ENCODE assay signal across 21 cellular contexts in genomic region chr2:191350826-191351225, GRCh38.
DNase-seq lines count a peak whose midpoint lies in the region; ATAC-seq and TF ChIP-seq lines count a peak whose summit lies in the region.
"Had no signal": no experiment of that assay in that cellular context is flagged by ENCODE, and none has a peak within 500 bp of the region (broad histone marks: within the 10 kb centered on the region; RNA-seq: fewer than 3 reads in every experiment).

No MANE protein-coding gene starts in this region.

- no peak overlapping the region for H3K56ac ChIP-seq in H9 (ENCODE audit: insufficient read length, low read depth, low read length)

- no peak overlapping the region for H3K14ac ChIP-seq in H9 (ENCODE audit: insufficient read depth, low read length)

- H2AK5ac ChIP-seq in H9 (ENCODE audit: insufficient read length, low read length): no peak overlapping the region

- H3K23ac ChIP-seq in H9 (ENCODE audit: insufficient read length, low read depth, low read length): no peak overlapping the region

- TF ChIP-seq POLR2A in upper lobe of left lung (IDR thresholded peaks at IDR 0.05): no peak

- H4K91ac ChIP-seq in H9 (ENCODE audit: insufficient read length, low read depth, low read length): no peak overlapping the region

- no peak for TF ChIP-seq CTCF in epithelial cell of esophagus (IDR thresholded peaks at IDR 0.05; ENCODE audit: insufficient read depth, low read depth, low read length, missing control alignments)
- no peak for TF ChIP-seq CTCF in osteoblast (IDR thresholded peaks at IDR 0.05; ENCODE audit: extremely low read depth, low read depth, low read length)
- TF ChIP-seq CTCF in H9 (conservative IDR thresholded peaks at IDR 0.05): no peak
- TF ChIP-seq CTCF in upper lobe of left lung (IDR thresholded peaks at IDR 0.05): no peak

- no peak overlapping the region for H4K5ac ChIP-seq in H9 (ENCODE audit: insufficient read length, low read depth, low read length)

- H2BK5ac ChIP-seq in H9 (ENCODE audit: insufficient read length, low read length): no peak overlapping the region

- no peak overlapping the region for H2BK20ac ChIP-seq in H9 (ENCODE audit: low read depth, low read length, poor library complexity, severe bottlenecking)

- no peak overlapping the region for H3K4ac ChIP-seq in H9 (ENCODE audit: low read depth, low read length)

- peak overlapping the region; percentile 33 for H3K4me2 ChIP-seq in osteoblast (ENCODE audit: insufficient read depth, low read length)
- H3K4me2 ChIP-seq in H9 (ENCODE audit: insufficient read depth, insufficient read length, low read length): no peak overlapping the region
- H3K4me2 ChIP-seq: BLaER1 treated with 17β-estradiol and CSF1 and Interleukin-3, amounts not matched to agents 10 nM and 100 nM had no signal

- DNase-seq in EH (ENCODE audit: low read depth) (peak; percentile 64), MG63 (peak; percentile 6), epithelial cell of esophagus (ENCODE audit: low read depth) (peak; percentile 30), osteoblast (ENCODE audit: insufficient read length, low spot score, missing footprints) (no peak), left colon (no peak), H9 (no peak), upper lobe of left lung (no peak)
- DNase-seq: activated CD4-positive, CD25-positive, alpha-beta regulatory T cell; activated CD8-positive, alpha-beta memory T cell treated with anti-CD3 and anti-CD28 coated beads for 24 hours; DMS153; glutamatergic neuron; islet precursor cell; NCI-H1417; NCI-H2227 treated with DMSO at 0.1 percent for 48 hours; right cardiac atrium; stimulated activated CD4-positive, alpha-beta T cell treated with anti-CD3 and anti-CD28 coated beads, Interleukin-2, amount 100 ng/mL, for 24 hours; substantia nigra; T-helper 17 cell had no signal

- peaks cover 0 to 2% of the 10 kb centered on the region in 2 experiments; a peak in 1 of 4 replicates for H3K4me1 Mint-ChIP-seq in H9
- H3K4me1 Mint-ChIP-seq: activated T-helper 17 cell treated with anti-CD3 and anti-CD28 coated beads, Interleukin-2, amount 50 U/mL, for 72 hours; mesothelial cell of epicardium had no signal

- no peak overlapping the region for H2BK120ac ChIP-seq in H9 (ENCODE audit: low read depth, low read length, poor library complexity, severe bottlenecking)

- H3K9ac ChIP-seq in H9 (ENCODE audit: extremely low read depth, insufficient read length, low read length): no peak overlapping the region
- H3K9ac ChIP-seq: BLaER1 treated with 17β-estradiol and CSF1 and Interleukin-3, amounts not matched to agents 10 nM and 100 nM had no signal

- H3K36me3 Mint-ChIP-seq in H9 (ENCODE audit: insufficient read depth in 1 of 3, low read depth in 3 of 3): peaks cover 34 to 35% (median 34%) of the 10 kb centered on the region in 3 experiments

- H3K79me2 ChIP-seq in osteoblast (ENCODE audit: insufficient read depth, low read length) (peaks cover 38% of the 10 kb centered on the region), H9 (ENCODE audit: insufficient read depth, low read length) (no peaks in the 10 kb centered on the region)

- no peaks in the 10 kb centered on the region for H4K20me1 ChIP-seq in osteoblast (ENCODE audit: insufficient read depth, low read length)
- no peaks in the 10 kb centered on the region for H4K20me1 ChIP-seq in H9 (ENCODE audit: control insufficient read depth, insufficient read depth, insufficient read length)
- H4K20me1 ChIP-seq: BLaER1 treated with 17β-estradiol and CSF1 and Interleukin-3, amounts not matched to agents 10 nM and 100 nM had no signal

- H3K27me3 Mint-ChIP-seq in H9 (ENCODE audit: low read depth): no peaks in the 10 kb centered on the region

- no peaks in the 10 kb centered on the region for H3K79me1 ChIP-seq in H9 (ENCODE audit: insufficient read depth, low read depth, low read length, poor library complexity, severe bottlenecking)

- no peak overlapping the region for H4K8ac ChIP-seq in H9 (replicated peaks; ENCODE audit: insufficient read length, low read depth, low read length)

- no peak overlapping the region for H3K18ac ChIP-seq in H9 (ENCODE audit: insufficient read length, low read depth, low read length)

- no peak overlapping the region for H3K4me3 ChIP-seq in MG63
- no peak overlapping the region for H3K4me3 ChIP-seq in epithelial cell of esophagus (ENCODE audit: low read length)
- H3K4me3 ChIP-seq in osteoblast (ENCODE audit: insufficient read depth, low read length): no peak overlapping the region
- no peak overlapping the region for H3K4me3 ChIP-seq in upper lobe of left lung
- H3K4me3 ChIP-seq: BLaER1 treated with 17β-estradiol and CSF1 and Interleukin-3, amounts not matched to agents 10 nM and 100 nM had no signal

- no peak overlapping the region for H3T11ph ChIP-seq in H9 (ENCODE audit: low read length)

- TF ChIP-seq EP300 in upper lobe of left lung (IDR thresholded peaks at IDR 0.05): no peak

- H3K4me1 ChIP-seq in osteoblast (ENCODE audit: insufficient read depth, low read length) (peaks cover 46% of the 10 kb centered on the region), H9 (ENCODE audit: insufficient read depth, low read length) (no peaks in the 10 kb centered on the region), upper lobe of left lung (peaks cover 0 to 10% (median 2%) of the 10 kb centered on the region in 4 donors)

- no peak overlapping the region for H3K4me3 Mint-ChIP-seq in H9
- H3K4me3 Mint-ChIP-seq: activated T-helper 17 cell treated with anti-CD3 and anti-CD28 coated beads, Interleukin-2, amount 50 U/mL, for 72 hours; mesothelial cell of epicardium; T-helper 17 cell had no signal

- no peaks in the 10 kb centered on the region for H3K23me2 ChIP-seq in H9 (ENCODE audit: insufficient read length, low read depth, low read length, poor library complexity, severe bottlenecking)

- ATAC-seq in left colon (no peak), upper lobe of left lung (ENCODE audit: low FRiP score in 2 of 2) (no peak)
- ATAC-seq: activated T-helper 17 cell treated with anti-CD3 and anti-CD28 coated beads, Interleukin-2, amount 50 U/mL, for 72 hours; right cardiac atrium; T-helper 17 cell had no signal

- WGBS in H9 (ENCODE audit: extremely low coverage, insufficient read length, low lambda C conversion rate): no CpG with 5 or more reads among the region's 2 CpGs
- 53 to 65% methylated on average over 2 of the region's 2 CpGs for WGBS in upper lobe of left lung, 2 donors

- peaks cover 51% of the 10 kb centered on the region for H3K36me3 ChIP-seq in MG63
- H3K36me3 ChIP-seq in osteoblast (ENCODE audit: insufficient read depth, low read length): peaks cover 44% of the 10 kb centered on the region
- H3K36me3 ChIP-seq in upper lobe of left lung: peaks cover 0 to 3% (median 1%) of the 10 kb centered on the region in 4 donors

- peak overlapping the region; percentile 71 for H3K27ac ChIP-seq in osteoblast (ENCODE audit: low read depth, low read length)
- no peak overlapping the region for H3K27ac ChIP-seq in H9 (ENCODE audit: insufficient read length, low read depth, low read length)
- H3K27ac ChIP-seq in upper lobe of left lung: no peak overlapping the region
- H3K27ac ChIP-seq: BLaER1 treated with 17β-estradiol and CSF1 and Interleukin-3, amounts not matched to agents 10 nM and 100 nM had no signal

- no peak overlapping the region for H2BK12ac ChIP-seq in H9 (ENCODE audit: insufficient read length, low read depth, low read length)

- H2AFZ ChIP-seq in osteoblast (ENCODE audit: low read length) (no peak overlapping the region), H9 (ENCODE audit: low read length) (no peak overlapping the region)

- no peak overlapping the region for H2BK15ac ChIP-seq in H9 (ENCODE audit: low read depth, low read length)

- H3K9me3 Mint-ChIP-seq in H9: peaks cover 6 to 12% of the 10 kb centered on the region in 2 experiments; a peak in 3 of 5 replicates
- H3K9me3 Mint-ChIP-seq: activated T-helper 17 cell treated with anti-CD3 and anti-CD28 coated beads, Interleukin-2, amount 50 U/mL, for 72 hours had no signal

- intact Hi-C loops in left colon (cut with DNase I, micrococcal nuclease): no loop called here

- peak overlapping the region in 1 of 3 experiments; percentile 61; a peak in 2 of 7 replicates for H3K27ac Mint-ChIP-seq in H9
- H3K27ac Mint-ChIP-seq: activated T-helper 17 cell treated with anti-CD3 and anti-CD28 coated beads, Interleukin-2, amount 50 U/mL, for 72 hours; mesothelial cell of epicardium; T-helper 17 cell had no signal

- H3K27me3 ChIP-seq in MG63 (no peaks in the 10 kb centered on the region), osteoblast (ENCODE audit: insufficient read depth, low read length) (no peaks in the 10 kb centered on the region), H9 (ENCODE audit: insufficient read depth, low read length) (no peaks in the 10 kb centered on the region), upper lobe of left lung (no peaks in the 10 kb centered on the region)
- H3K27me3 ChIP-seq: BLaER1 treated with 17β-estradiol and CSF1 and Interleukin-3, amounts not matched to agents 10 nM and 100 nM had no signal

- H3K9me3 ChIP-seq in MG63 (no peaks in the 10 kb centered on the region; the same call in 1 of the 2 replicates), osteoblast (ENCODE audit: low read depth, low read length) (no peaks in the 10 kb centered on the region), H9 (ENCODE audit: control insufficient read depth, low read depth, low read length) (no peaks in the 10 kb centered on the region), upper lobe of left lung (no peaks in the 10 kb centered on the region)

Comparison
In these comparisons a context has a peak if more than half of its experiments do, and no peak if none do; other contexts are left out.
1. DNase-seq: peak in EH (single experiment), MG63 (single experiment) and epithelial cell of esophagus (single experiment); none in osteoblast (single experiment), left colon (0 of 2), H9 (single experiment) and upper lobe of left lung (0 of 2).